In genomic region chr11:18526521-18527296, GRCh38 we compare ENCODE assay signal across 8 cellular contexts. TPM values are rescaled to one million over a fixed set of nuclear protein-coding genes. Genes with fewer than 3 reads are reported as not detected.
DNase-seq lines count a peak whose midpoint lies in the region; ATAC-seq and TF ChIP-seq lines count a peak whose summit lies in the region.

Gene TSG101 (minus strand): TSS chr11:18526942. CDS start chr11:18526816, 126 bp downstream.

- DNase-seq in Ammon's horn (ENCODE audit: low spot score) (peak; percentile 96), NCI-H460 (ENCODE audit: extremely low read depth, low read depth) (peak; percentile 89), cerebellar cortex (ENCODE audit: low spot score) (peak; percentile 95), islet precursor cell (peak; percentile 98)
- DNase-seq in activated CD4-positive, CD25-positive, alpha-beta regulatory T cell treated with anti-CD3 and anti-CD28 coated beads, Interleukin-2, amount 50 U/mL, for 72 hours, result peak; percentile 91
- DNase-seq in stimulated activated CD4-positive, alpha-beta T cell treated with anti-CD3 and anti-CD28 coated beads, Interleukin-12 subunit alpha, Interleukin-12 subunit beta, amount 100 ng/mL, for 4 hours, result peak; percentile 91

- ATAC-seq in HG03432 (IDR thresholded peaks at IDR 0.05; ENCODE audit: unreplicated experiment), result peak; percentile 98

- TF ChIP-seq POLR2A in GM19193 (IDR thresholded peaks at IDR 0.05; ENCODE audit: extremely low read depth, insufficient read depth, insufficient read length), result peak; percentile 97

RNA-seq across cellular contexts. Expression of gene TSG101, which starts in this region (rescaled TPM):
- 93.9 and 104 TPM in 2 replicates for total RNA-seq in NCI-H460 (2014; rRNA removed; shearing (Covaris generic))
- polyA plus RNA-seq in NCI-H460 (2014; cell fraction: nucleus; rRNA removed), result 23.4 and 59.2 TPM in 2 replicates

Comparison
In these comparisons a context has a peak if more than half of its experiments do, and no peak if none do; other contexts are left out.
1. Peak in every context shown above with its lines: DNase-seq and ATAC-seq.